Comparison of ENCODE assay signal across 1 cellular context in genomic region chr14:69096766-69097475, GRCh38.
TF ChIP-seq lines count a peak whose summit lies in the region.

No MANE protein-coding gene starts in this region.

TF ChIP-seq in IMR-90, 13 proteins besides CTCF, POLR2A, EP300 and RAD21:
- no peak for TF ChIP-seq USF2 (IDR thresholded peaks at IDR 0.05; ENCODE audit: low read depth, low read length)
- TF ChIP-seq SMC3 (IDR thresholded peaks at IDR 0.05; ENCODE audit: low read depth, low read length) = no peak
- TF ChIP-seq MAZ (IDR thresholded peaks at IDR 0.05; ENCODE audit: borderline replicate concordance, low read depth, low read length) = no peak
- TF ChIP-seq FOS (IDR thresholded peaks at IDR 0.05; ENCODE audit: low read depth, low read length) = no peak
- TF ChIP-seq MXI1 (IDR thresholded peaks at IDR 0.05; ENCODE audit: borderline replicate concordance, low read depth, low read length) = no peak
- no peak for TF ChIP-seq CHD1 (IDR thresholded peaks at IDR 0.05; ENCODE audit: low read depth, low read length)
- no peak for TF ChIP-seq BHLHE40 (IDR thresholded peaks at IDR 0.05; ENCODE audit: low read depth, low read length)
- no peak for TF ChIP-seq RFX5 (IDR thresholded peaks at IDR 0.05; ENCODE audit: low read depth, low read length)
- TF ChIP-seq RCOR1 (IDR thresholded peaks at IDR 0.05; ENCODE audit: insufficient replicate concordance, low read length) = no peak
- no peak for TF ChIP-seq NFE2L2 (IDR thresholded peaks at IDR 0.05; ENCODE audit: low read depth, low read length)
- TF ChIP-seq MAFK (IDR thresholded peaks at IDR 0.05; ENCODE audit: low read depth, low read length) = no peak
- TF ChIP-seq CEBPB (IDR thresholded peaks at IDR 0.05; ENCODE audit: low read depth, low read length) = no peak
- TF ChIP-seq ELK1 (IDR thresholded peaks at IDR 0.05; ENCODE audit: borderline replicate concordance, low read depth, low read length) = no peak
